Comparison of ENCODE assay signal across 19 cellular contexts in the genomic region with DNA sequence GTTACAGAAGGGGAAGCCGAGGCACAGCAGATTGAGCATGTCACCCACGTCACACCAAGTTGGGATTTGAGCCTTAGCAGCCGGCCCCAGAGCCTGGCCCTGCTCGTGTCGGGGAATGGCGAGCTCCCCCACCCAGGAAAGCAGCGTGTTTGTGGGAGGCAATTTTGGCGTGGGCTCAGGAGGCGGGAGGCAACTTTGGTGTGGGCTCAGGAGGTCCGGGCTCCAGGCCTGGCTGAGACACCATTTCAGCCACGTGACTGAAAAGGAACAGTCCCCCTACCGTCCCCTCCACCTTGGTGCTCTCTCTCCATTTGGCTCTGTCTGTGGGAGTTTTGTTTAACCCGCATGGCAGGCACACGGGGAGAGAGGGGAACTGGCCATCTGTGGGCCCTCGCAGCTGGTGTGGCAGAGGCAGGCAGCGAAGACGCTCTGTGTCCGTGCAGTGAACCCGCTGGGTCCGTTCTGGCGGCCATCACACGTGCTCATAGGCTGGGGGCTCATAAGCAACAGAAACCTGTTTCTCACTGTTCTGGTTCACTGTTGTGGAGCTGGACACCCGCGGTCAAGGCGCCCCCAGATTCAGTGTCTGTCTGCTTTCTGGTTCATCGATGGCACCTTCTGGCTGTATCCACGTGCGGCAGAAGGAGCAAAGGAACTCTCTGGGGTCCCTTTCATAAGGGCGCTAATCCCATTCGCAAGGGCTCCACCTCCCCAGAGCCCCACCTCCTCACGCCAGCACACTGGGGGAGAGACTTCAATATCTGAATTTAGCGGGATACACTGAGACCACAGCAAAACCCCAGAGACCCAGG.
DNase-seq lines count a peak whose midpoint lies in the region; ATAC-seq, FAIRE-seq and TF ChIP-seq lines count a peak whose summit lies in the region.
"Had no signal": no experiment of that assay in that cellular context is flagged by ENCODE, and none has a peak within 500 bp of the region (broad histone marks: within the 10 kb centered on the region; RNA-seq: fewer than 3 reads in every experiment).

No MANE protein-coding gene starts in this region.

- no peak overlapping the region for H3K56ac ChIP-seq in H1 (replicated peaks; ENCODE audit: insufficient read length, low read depth, low read length)

- ATAC-seq in Right ventricle myocardium inferior = no peak

- intact Hi-C loops in Right ventricle myocardium inferior (cut with DNase I) (no loop called here), kidney (cut with DNase I) (no loop called here)

- H4K91ac ChIP-seq in H1 (replicated peaks; ENCODE audit: insufficient read length, low read length) = peak overlapping the region; percentile 85

- H3K9me3 ChIP-seq in right atrium auricular region (no peaks in the 10 kb centered on the region), H1 (ENCODE audit: insufficient read depth in 2 of 2, low read depth in 1 of 2, low read length in 1 of 2) (no peaks in the 10 kb centered on the region), kidney (ENCODE audit: control insufficient read depth in 1 of 2, low read length in 2 of 2) (no peaks in the 10 kb centered on the region)
- no peaks in the 10 kb centered on the region for H3K9me3 ChIP-seq in effector memory CD4-positive, alpha-beta T cell (ENCODE audit: control insufficient read depth, low read length)
- H3K9me3 ChIP-seq: Caco-2 had no signal

- no peak overlapping the region for H3K14ac ChIP-seq in H1 (ENCODE audit: insufficient read length)

- H3K23ac ChIP-seq in H1 (ENCODE audit: insufficient read length) = no peak overlapping the region

- H3K36me3 ChIP-seq in right atrium auricular region (no peaks in the 10 kb centered on the region), H1 (ENCODE audit: control insufficient read depth in 2 of 4, insufficient read depth in 4 of 4, low read length in 3 of 4) (no peaks in the 10 kb centered on the region), kidney (ENCODE audit: control insufficient read depth in 1 of 2, insufficient read depth in 2 of 2, low read length in 2 of 2) (no peaks in the 10 kb centered on the region)
- H3K36me3 ChIP-seq in effector memory CD4-positive, alpha-beta T cell (ENCODE audit: control insufficient read depth, insufficient read depth, low read length) = no peaks in the 10 kb centered on the region

- H3K18ac ChIP-seq in H1 (ENCODE audit: extremely low read depth, low read length) = peak overlapping the region; percentile 32; the same call in 1 of the 2 replicates

- H3K9ac ChIP-seq in H1 (replicated peaks in 1 of 4; ENCODE audit: extremely low read depth in 1 of 4, low read depth in 3 of 4, low read length in 3 of 4) (no peak overlapping the region; a peak in 1 of 7 replicates), kidney (ENCODE audit: low read length in 2 of 2) (no peak overlapping the region)
- H3K9ac ChIP-seq: KMS-11 had no signal

- no peak overlapping the region for H4K5ac ChIP-seq in H1 (ENCODE audit: insufficient read length, low read depth, low read length)

- no peak for TF ChIP-seq CTCF in right atrium auricular region (IDR thresholded peaks at IDR 0.05)
- no peak for TF ChIP-seq CTCF in H1 (IDR thresholded peaks at IDR 0.05; ENCODE audit: control extremely low read depth in 1 of 3, insufficient read depth in 1 of 3, low read depth in 1 of 3, low read length in 3 of 3)
- no peak for TF ChIP-seq CTCF in kidney (IDR thresholded peaks at IDR 0.05; ENCODE audit: borderline replicate concordance, extremely low read depth, insufficient read depth)

- H3K79me2 ChIP-seq in H1 (ENCODE audit: control insufficient read depth in 1 of 2, insufficient read depth in 2 of 2, low read length in 2 of 2) = no peaks in the 10 kb centered on the region

- no peak overlapping the region for H2BK20ac ChIP-seq in H1 (ENCODE audit: low read length)

- FAIRE-seq in H1 (lab: Jason Lieb, UNC) = no peak
- no peak for FAIRE-seq in kidney (lab: Jason Lieb, UNC)
- FAIRE-seq: G401.6, HepG2 had no signal

- H2BK120ac ChIP-seq in H1 (replicated peaks; ENCODE audit: low read depth, low read length) = no peak overlapping the region

- TF ChIP-seq EP300 in H1 (IDR thresholded peaks at IDR 0.05; ENCODE audit: borderline replicate concordance in 1 of 2, low read depth in 2 of 2, low read length in 2 of 2) = no peak

- no peak overlapping the region; a peak in 1 of 4 replicates for H3K4me2 ChIP-seq in H1 (ENCODE audit: insufficient read depth in 1 of 2, low read depth in 2 of 2, low read length in 2 of 2)
- H3K4me2 ChIP-seq: KMS-11 had no signal

- peak overlapping the region; percentile 43; the same call in 1 of the 2 replicates for H2BK12ac ChIP-seq in H1 (ENCODE audit: low read depth, low read length)

- peaks cover 5% of the 10 kb centered on the region; the same call in 1 of the 2 replicates for H3K23me2 ChIP-seq in H1 (ENCODE audit: low read depth, low read length)

- H3K4me1 ChIP-seq in right atrium auricular region (peaks cover 0 to 17% of the 10 kb centered on the region in 2 donors), H1 (replicated peaks in 1 of 4; ENCODE audit: control insufficient read depth in 3 of 4, insufficient read depth in 4 of 4, low read length in 3 of 4) (peaks cover 0 to 26% (median 13%) of the 10 kb centered on the region in 4 experiments; a peak in 6 of 7 replicates), kidney (ENCODE audit: control insufficient read depth in 1 of 2, insufficient read depth in 1 of 2, low read depth in 1 of 2, low read length in 2 of 2) (peaks cover 2 to 5% of the 10 kb centered on the region in 2 donors)
- H3K4me1 ChIP-seq in effector memory CD4-positive, alpha-beta T cell (ENCODE audit: control insufficient read depth, insufficient read depth, low read length, poor library complexity, severe bottlenecking) = no peaks in the 10 kb centered on the region

- H3K27me3 ChIP-seq in right atrium auricular region (no peaks in the 10 kb centered on the region), H1 (replicated peaks in 1 of 4; ENCODE audit: control insufficient read depth in 3 of 4, extremely low read depth in 1 of 4, insufficient read depth in 3 of 4, low read length in 3 of 4) (no peaks in the 10 kb centered on the region; a peak in 1 of 7 replicates)
- peaks cover 12% of the 10 kb centered on the region for H3K27me3 ChIP-seq in effector memory CD4-positive, alpha-beta T cell (replicated peaks; ENCODE audit: control insufficient read depth, insufficient read depth, low read length, poor library complexity, severe bottlenecking)

- peak overlapping the region; percentile 38 for H3K4ac ChIP-seq in H1 (replicated peaks; ENCODE audit: insufficient read length, low read depth, low read length)

- H2AFZ ChIP-seq in H1 (ENCODE audit: low read length) = no peak overlapping the region; the same call in 1 of the 2 replicates

- H3K4me3 ChIP-seq in right atrium auricular region = no peak overlapping the region
- H3K4me3 ChIP-seq in H1 (ENCODE audit: extremely low read depth in 1 of 4, insufficient read depth in 2 of 4, low read depth in 3 of 4, low read length in 4 of 4) = no peak overlapping the region
- H3K4me3 ChIP-seq in kidney (ENCODE audit: low read length in 2 of 2) = no peak overlapping the region
- H3K4me3 ChIP-seq in effector memory CD4-positive, alpha-beta T cell (ENCODE audit: insufficient read depth, low read depth, low read length, poor library complexity, severe bottlenecking) = no peak overlapping the region

- no peak for TF ChIP-seq RAD21 in H1 (IDR thresholded peaks at IDR 0.05 in 1 of 2, conservative IDR thresholded peaks at IDR 0.05 in 1 of 2; ENCODE audit: low read depth in 2 of 2, low read length in 2 of 2)

- no peak for TF ChIP-seq POLR2A in H1 (IDR thresholded peaks at IDR 0.05; ENCODE audit: control extremely low read depth in 1 of 2, low read depth in 2 of 2, low read length in 2 of 2)

- H4K20me1 ChIP-seq in H1 (replicated peaks in 1 of 2; ENCODE audit: control insufficient read depth in 1 of 2, insufficient read depth in 2 of 2, low read length in 2 of 2) = no peaks in the 10 kb centered on the region

- H4K8ac ChIP-seq in H1 (ENCODE audit: extremely low read depth, insufficient read depth, low read length) = peak overlapping the region; percentile 62; the same call in 1 of the 2 replicates

- H2BK5ac ChIP-seq in H1 (ENCODE audit: low read depth, low read length) = no peak overlapping the region

- CTCF ChIA-PET in H1 (lab: Charles Lee; ENCODE audit: partially characterized antibody) = interaction anchor here (0.6 to 1.5 kb wide), 3 partner anchors 9 to 87 kb away, joined by 3 to 4 read pairs (median 3); no protein-coding TSS in a partner anchor

- peak overlapping the region; percentile 86; the same call in 1 of the 2 replicates for H2AK5ac ChIP-seq in H1 (ENCODE audit: low read depth, low read length)

- peak overlapping the region; percentile 66; the same call in 1 of the 2 replicates for H2BK15ac ChIP-seq in H1 (ENCODE audit: low read length)

- DNase-seq in Right ventricle myocardium inferior (ENCODE audit: missing footprints) (peak; percentile 44), right atrium auricular region (ENCODE audit: low spot score) (no peak), H1 (ENCODE audit: low read depth in 1 of 2, low spot score in 2 of 2) (no peak), kidney (peak; percentile 52), NOMO-1 treated with DMSO at 0.1 percent for 48 hours (lab: John Stamatoyannopoulos, UW; ENCODE audit: unreplicated experiment) (no peak), middle frontal gyrus (ENCODE audit: extremely low spot score, low spot score) (no peak)
- no peak for DNase-seq in activated naive CD4-positive, alpha-beta T cell treated with Interleukin-2 at 50 U/mL for 16 hours
- no peak for DNase-seq in effector memory CD4-positive, alpha-beta T cell
- DNase-seq: 8988T; Caco-2; CD4-positive, alpha-beta T cell; MV-4-11; NCI-H1417; NCI-H1930; NCI-H226; NCI-H524 had no signal

- H3K27ac ChIP-seq in right atrium auricular region (no peak overlapping the region), H1 (ENCODE audit: low read depth, low read length) (no peak overlapping the region), kidney (ENCODE audit: low read depth in 2 of 2, low read length in 2 of 2) (no peak overlapping the region)
- H3K27ac ChIP-seq in effector memory CD4-positive, alpha-beta T cell (ENCODE audit: insufficient read depth, low read length, poor library complexity, severe bottlenecking) = no peak overlapping the region
- H3K27ac ChIP-seq: KMS-11 had no signal

- POLR2A ChIA-PET in H1 (lab: Charles Lee; ENCODE audit: partially characterized antibody) = interaction anchor here (1.7 kb wide), 1 partner anchor 8 kb away, joined by 5 read pairs; no protein-coding TSS in a partner anchor

- 81% methylated on average over 29 of the region's 32 CpGs; no CpG with 5 or more reads in 1 of the 2 experiments for WGBS in H1 (ENCODE audit: extremely low coverage in 1 of 2, insufficient coverage in 1 of 2, insufficient read length in 1 of 2, insufficient replicate concordance in 2 of 2, low coverage in 1 of 2, low lambda C conversion rate in 2 of 2, missing lambda C conversion rate in 1 of 2), 2 experiments

- H3K79me1 ChIP-seq in H1 (ENCODE audit: low read depth, low read length) = no peaks in the 10 kb centered on the region

TF ChIP-seq in H1, 55 proteins besides CTCF, POLR2A, EP300 and RAD21 (continues in another document):
- no peak for TF ChIP-seq SIN3A (conservative IDR thresholded peaks at IDR 0.05 in 1 of 2, IDR thresholded peaks at IDR 0.05 in 1 of 2; ENCODE audit: low read depth in 1 of 2, low read length in 2 of 2)

Comparison
In these comparisons a context has a peak if more than half of its experiments do, and no peak if none do; other contexts are left out.
1. DNase-seq: peak in Right ventricle myocardium inferior (single experiment) and kidney (single experiment); none in right atrium auricular region (single experiment), H1 (0 of 2), NOMO-1 treated with DMSO at 0.1 percent for 48 hours (single experiment), activated naive CD4-positive, alpha-beta T cell treated with Interleukin-2 at 50 U/mL for 16 hours (single experiment), effector memory CD4-positive, alpha-beta T cell (0 of 3) and middle frontal gyrus (single experiment).